ENCODE assay signal across 18 cellular contexts in genomic region chr22:41820447-41820846, GRCh38. TPM values are rescaled to one million over a fixed set of nuclear protein-coding genes. Genes with fewer than 3 reads are reported as not detected.
A peak's percentile ranks its signal among the peaks of the same experiment; 100 is the strongest.
DNase-seq lines count a peak whose midpoint lies in the region; ATAC-seq and TF ChIP-seq lines count a peak whose summit lies in the region.
"Had no signal": no experiment of that assay in that cellular context is flagged by ENCODE, and none has a peak within 500 bp of the region (broad histone marks: within the 10 kb centered on the region; RNA-seq: fewer than 3 reads in every experiment).

No MANE protein-coding gene starts in this region.

- H3K27ac ChIP-seq in ovary: no peak overlapping the region
- H3K27ac ChIP-seq: A549, RWPE1 had no signal

- DNase-seq in activated T-cell treated with anti-CD3 and anti-CD28 coated beads, Interleukin-2, amount 50 U/mL, for 72 hours: no peak
- DNase-seq in activated T-cell treated with anti-CD3 and anti-CD28 coated beads, Interleukin-2, amount 50 U/mL, for 4 hours: no peak
- DNase-seq in WTC11 (ENCODE audit: low spot score) (no peak), immature natural killer cell (no peak), ureter (ENCODE audit: low spot score) (no peak), ovary (no peak)
- no peak for DNase-seq in stimulated activated naive B cell treated with anti-CD40 and anti-IgM and Interleukin-4, amounts not matched to agents 10 μg/mL and 1 μg/mL and 100 μg/mL, for 72 hours
- DNase-seq: Caco-2, DMS153, KG1, NCI-H1436, NCI-H2029, NCI-H2171 treated with DMSO at 0.1 percent for 48 hours, NCI-H748 treated with DMSO at 0.1 percent for 48 hours, PC-3 had no signal

- H3K27ac Mint-ChIP-seq in activated T-cell treated with anti-CD3 and anti-CD28 coated beads, Interleukin-2, amount 50 U/mL, for 72 hours: peak overlapping the region; percentile 1
- H3K27ac Mint-ChIP-seq in WTC11 (peak overlapping the region; percentile 20), immature natural killer cell (peak overlapping the region in 4 of 6 donors; percentile 9 to 62 (median 36))
- H3K27ac Mint-ChIP-seq in stimulated activated naive B cell treated with anti-CD40 and anti-IgM and Interleukin-4, amounts not matched to agents 10 μg/mL and 1 μg/mL and 100 μg/mL, for 72 hours: peak overlapping the region; percentile 10

- peaks cover 8% of the 10 kb centered on the region for H3K4me1 ChIP-seq in ovary (ENCODE audit: insufficient read depth)
- H3K4me1 ChIP-seq: Caco-2 had no signal

- intact Hi-C loops in ovary (cut with DNase I): loop anchor here in 2 of 4 donors (10.0 kb wide), 1 partner anchor 124 kb away; the partner anchor contains the start of gene CENPM (in 2 of the 2)

- H3K36me3 Mint-ChIP-seq in activated T-cell treated with anti-CD3 and anti-CD28 coated beads, Interleukin-2, amount 50 U/mL, for 72 hours (ENCODE audit: insufficient read depth in 2 of 2): peaks cover 5 to 18% of the 10 kb centered on the region in 2 donors
- peaks cover 22% of the 10 kb centered on the region for H3K36me3 Mint-ChIP-seq in activated T-cell treated with anti-CD3 and anti-CD28 coated beads, Interleukin-2, amount 50 U/mL, for 4 hours (ENCODE audit: insufficient read depth)
- H3K36me3 Mint-ChIP-seq in WTC11 (peaks cover 8% of the 10 kb centered on the region), immature natural killer cell (peaks cover 5 to 10% (median 10%) of the 10 kb centered on the region in 3 donors)
- H3K36me3 Mint-ChIP-seq in stimulated activated naive B cell treated with anti-CD40 and anti-IgM and Interleukin-4, amounts not matched to agents 10 μg/mL and 1 μg/mL and 100 μg/mL, for 72 hours: peaks cover 33 to 57% of the 10 kb centered on the region in 2 donors

- no peak overlapping the region for H3K4me3 Mint-ChIP-seq in activated T-cell treated with anti-CD3 and anti-CD28 coated beads, Interleukin-2, amount 50 U/mL, for 72 hours
- H3K4me3 Mint-ChIP-seq in activated T-cell treated with anti-CD3 and anti-CD28 coated beads, Interleukin-2, amount 50 U/mL, for 4 hours: no peak overlapping the region
- H3K4me3 Mint-ChIP-seq in WTC11 (no peak overlapping the region), immature natural killer cell (no peak overlapping the region)
- no peak overlapping the region for H3K4me3 Mint-ChIP-seq in stimulated activated naive B cell treated with anti-CD40 and anti-IgM and Interleukin-4, amounts not matched to agents 10 μg/mL and 1 μg/mL and 100 μg/mL, for 72 hours
- H3K4me3 Mint-ChIP-seq: CD14-positive monocyte had no signal

- CTCF ChIA-PET in WTC11 (lab: Charles Lee): interaction anchor here (0.8 to 0.9 kb wide), 2 partner anchors 20 to 74 kb away, joined by 3 to 4 read pairs; partner anchors contain the start of gene CCDC134

- WGBS in ovary, 3 donors: 87 to 88% (median 87%) methylated on average over 5 of the region's 5 CpGs

- POLR2A ChIA-PET in WTC11 (lab: Charles Lee): no interaction called here

- H3K27me3 Mint-ChIP-seq in activated T-cell treated with anti-CD3 and anti-CD28 coated beads, Interleukin-2, amount 50 U/mL, for 72 hours (ENCODE audit: low read depth): no peaks in the 10 kb centered on the region
- no peaks in the 10 kb centered on the region for H3K27me3 Mint-ChIP-seq in activated T-cell treated with anti-CD3 and anti-CD28 coated beads, Interleukin-2, amount 50 U/mL, for 4 hours (ENCODE audit: low read depth)
- H3K27me3 Mint-ChIP-seq in WTC11 (ENCODE audit: low read depth): no peaks in the 10 kb centered on the region; the same call in 1 of the 2 replicates
- peaks cover 0 to 1% (median 0%) of the 10 kb centered on the region in 3 donors for H3K27me3 Mint-ChIP-seq in immature natural killer cell (ENCODE audit: low read depth in 3 of 3)
- H3K27me3 Mint-ChIP-seq in stimulated activated naive B cell treated with anti-CD40 and anti-IgM and Interleukin-4, amounts not matched to agents 10 μg/mL and 1 μg/mL and 100 μg/mL, for 72 hours: no peaks in the 10 kb centered on the region

- TF ChIP-seq EP300 in ovary (IDR thresholded peaks at IDR 0.05): no peak

- TF ChIP-seq CTCF in WTC11 (IDR thresholded peaks at IDR 0.05): no peak
- TF ChIP-seq CTCF in ovary (IDR thresholded peaks at IDR 0.05): no peak

- H3K36me3 ChIP-seq in ovary: no peaks in the 10 kb centered on the region

- no peak for ATAC-seq in activated T-cell treated with anti-CD3 and anti-CD28 coated beads, Interleukin-2, amount 50 U/mL, for 72 hours (replicated peaks in 1 of 2)
- no peak for ATAC-seq in activated T-cell treated with anti-CD3 and anti-CD28 coated beads, Interleukin-2, amount 50 U/mL, for 4 hours
- ATAC-seq in WTC11: no peak
- ATAC-seq in stimulated activated naive B cell treated with anti-CD40 and anti-IgM and Interleukin-4, amounts not matched to agents 10 μg/mL and 1 μg/mL and 100 μg/mL, for 72 hours (replicated peaks): no peak
- ATAC-seq: A549, PC-3 had no signal

- no peaks in the 10 kb centered on the region for H3K27me3 ChIP-seq in ovary

- no peaks in the 10 kb centered on the region for H3K9me3 Mint-ChIP-seq in activated T-cell treated with anti-CD3 and anti-CD28 coated beads, Interleukin-2, amount 50 U/mL, for 72 hours
- no peaks in the 10 kb centered on the region for H3K9me3 Mint-ChIP-seq in activated T-cell treated with anti-CD3 and anti-CD28 coated beads, Interleukin-2, amount 50 U/mL, for 4 hours
- H3K9me3 Mint-ChIP-seq in WTC11: no peaks in the 10 kb centered on the region
- no peaks in the 10 kb centered on the region for H3K9me3 Mint-ChIP-seq in immature natural killer cell
- no peaks in the 10 kb centered on the region for H3K9me3 Mint-ChIP-seq in stimulated activated naive B cell treated with anti-CD40 and anti-IgM and Interleukin-4, amounts not matched to agents 10 μg/mL and 1 μg/mL and 100 μg/mL, for 72 hours

- H3K4me1 Mint-ChIP-seq in activated T-cell treated with anti-CD3 and anti-CD28 coated beads, Interleukin-2, amount 50 U/mL, for 72 hours (ENCODE audit: low read depth): peaks cover 37% of the 10 kb centered on the region
- H3K4me1 Mint-ChIP-seq in activated T-cell treated with anti-CD3 and anti-CD28 coated beads, Interleukin-2, amount 50 U/mL, for 4 hours (ENCODE audit: low read depth): peaks cover 29% of the 10 kb centered on the region
- H3K4me1 Mint-ChIP-seq in WTC11 (peaks cover 25% of the 10 kb centered on the region), immature natural killer cell (peaks cover 6 to 8% of the 10 kb centered on the region in 2 donors)
- peaks cover 27 to 35% of the 10 kb centered on the region in 2 donors for H3K4me1 Mint-ChIP-seq in stimulated activated naive B cell treated with anti-CD40 and anti-IgM and Interleukin-4, amounts not matched to agents 10 μg/mL and 1 μg/mL and 100 μg/mL, for 72 hours
- H3K4me1 Mint-ChIP-seq: CD14-positive monocyte had no signal

- TF ChIP-seq POLR2A in ovary (IDR thresholded peaks at IDR 0.05): no peak

- no peaks in the 10 kb centered on the region for H3K9me3 ChIP-seq in ovary
- H3K9me3 ChIP-seq: A549, Caco-2 had no signal

- no peak overlapping the region for H3K4me3 ChIP-seq in ovary
- H3K4me3 ChIP-seq: A549 had no signal

TF ChIP-seq in WTC11, 78 proteins besides CTCF, POLR2A, EP300 and RAD21:
- TF ChIP-seq ZNF396 (CRISPR knock-in tag; IDR thresholded peaks at IDR 0.05; ENCODE audit: borderline replicate concordance): no peak
- TF ChIP-seq, protein P1, sequence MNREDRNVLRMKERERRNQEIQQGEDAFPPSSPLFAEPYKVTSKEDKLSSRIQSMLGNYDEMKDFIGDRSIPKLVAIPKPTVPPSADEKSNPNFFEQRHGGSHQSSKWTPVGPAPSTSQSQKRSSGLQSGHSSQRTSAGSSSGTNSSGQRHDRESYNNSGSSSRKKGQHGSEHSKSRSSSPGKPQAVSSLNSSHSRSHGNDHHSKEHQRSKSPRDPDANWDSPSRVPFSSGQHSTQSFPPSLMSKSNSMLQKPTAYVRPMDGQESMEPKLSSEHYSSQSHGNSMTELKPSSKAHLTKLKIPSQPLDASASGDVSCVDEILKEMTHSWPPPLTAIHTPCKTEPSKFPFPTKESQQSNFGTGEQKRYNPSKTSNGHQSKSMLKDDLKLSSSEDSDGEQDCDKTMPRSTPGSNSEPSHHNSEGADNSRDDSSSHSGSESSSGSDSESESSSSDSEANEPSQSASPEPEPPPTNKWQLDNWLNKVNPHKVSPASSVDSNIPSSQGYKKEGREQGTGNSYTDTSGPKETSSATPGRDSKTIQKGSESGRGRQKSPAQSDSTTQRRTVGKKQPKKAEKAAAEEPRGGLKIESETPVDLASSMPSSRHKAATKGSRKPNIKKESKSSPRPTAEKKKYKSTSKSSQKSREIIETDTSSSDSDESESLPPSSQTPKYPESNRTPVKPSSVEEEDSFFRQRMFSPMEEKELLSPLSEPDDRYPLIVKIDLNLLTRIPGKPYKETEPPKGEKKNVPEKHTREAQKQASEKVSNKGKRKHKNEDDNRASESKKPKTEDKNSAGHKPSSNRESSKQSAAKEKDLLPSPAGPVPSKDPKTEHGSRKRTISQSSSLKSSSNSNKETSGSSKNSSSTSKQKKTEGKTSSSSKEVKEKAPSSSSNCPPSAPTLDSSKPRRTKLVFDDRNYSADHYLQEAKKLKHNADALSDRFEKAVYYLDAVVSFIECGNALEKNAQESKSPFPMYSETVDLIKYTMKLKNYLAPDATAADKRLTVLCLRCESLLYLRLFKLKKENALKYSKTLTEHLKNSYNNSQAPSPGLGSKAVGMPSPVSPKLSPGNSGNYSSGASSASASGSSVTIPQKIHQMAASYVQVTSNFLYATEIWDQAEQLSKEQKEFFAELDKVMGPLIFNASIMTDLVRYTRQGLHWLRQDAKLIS (CRISPR knock-in tag; IDR thresholded peaks at IDR 0.05; ENCODE audit: borderline replicate concordance): no peak
TF ChIP-seq in WTC11: peak in this region for 0.

RNA-seq across cellular contexts. Expression of gene SREBF2, which starts 12.5 kb away (rescaled TPM):
- 100 to 1,000 TPM; 127 to 131 TPM for total RNA-seq in activated T-cell treated with anti-CD3 and anti-CD28 coated beads, Interleukin-2, amount 50 U/mL, for 72 hours
- total RNA-seq in activated T-cell treated with anti-CD3 and anti-CD28 coated beads, Interleukin-2, amount 50 U/mL, for 4 hours: 100 to 1,000 TPM; 123 to 178 (median 155) TPM
- total RNA-seq in WTC11 (2021): 151 to 173 TPM (median 171 TPM) in 3 replicates
- polyA plus RNA-seq in immature natural killer cell: 10 to 100 TPM; 16.9 to 40.3 (median 22.9) TPM
- 165 TPM for total RNA-seq in ureter
- 100 to 1,000 TPM in 1 of 7 donors, 10 to 100 TPM in 6; 29.2 to 215 (median 74.1) TPM for total RNA-seq in ovary
- polyA plus RNA-seq in ovary: 10 to 100 TPM; 38.7 to 94.9 TPM

RNA-seq across cellular contexts. Expression of gene CCDC134, which starts 20.0 kb away (rescaled TPM):
- 10 to 100 TPM; 18.9 to 23.1 TPM for total RNA-seq in activated T-cell treated with anti-CD3 and anti-CD28 coated beads, Interleukin-2, amount 50 U/mL, for 72 hours
- total RNA-seq in activated T-cell treated with anti-CD3 and anti-CD28 coated beads, Interleukin-2, amount 50 U/mL, for 4 hours: 10 to 100 TPM; 16.0 to 20.2 (median 18.4) TPM
- total RNA-seq in WTC11 (2021) (19.0 to 21.3 TPM (median 19.2 TPM) in 3 replicates), ureter (10.4 TPM), ovary (10 to 100 TPM in 1 of 7 donors, 1 to 10 TPM in 6; 7.9 to 13.3 (median 8.8) TPM)
- polyA plus RNA-seq in immature natural killer cell (1 to 10 TPM; 1.8 to 6.6 (median 4.2) TPM), ovary (1 to 10 TPM; 1.3 to 4.9 TPM)
